12 cellular contexts compared by ENCODE assay signal in the genomic region with DNA sequence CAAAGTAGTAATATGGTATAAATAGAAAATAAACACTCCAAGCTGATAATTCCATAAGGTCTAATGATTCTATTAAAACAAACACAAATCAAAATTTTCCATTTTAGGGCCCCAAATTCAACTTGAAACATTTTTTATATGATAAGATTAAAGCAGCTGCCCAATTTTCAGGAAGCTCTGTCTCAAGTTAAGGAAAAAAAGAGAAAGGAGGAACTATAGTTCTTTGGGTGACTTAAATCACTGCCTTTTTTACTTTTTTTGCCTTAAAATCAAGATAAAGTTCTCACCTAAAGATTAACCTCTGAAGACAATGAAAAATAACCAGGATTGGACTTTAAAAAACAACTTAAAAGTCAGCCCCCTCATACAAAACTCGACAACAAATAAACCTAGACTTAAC.
DNase-seq lines count a peak whose midpoint lies in the region; ATAC-seq and TF ChIP-seq lines count a peak whose summit lies in the region.
"Had no signal": no experiment of that assay in that cellular context is flagged by ENCODE, and none has a peak within 500 bp of the region (broad histone marks: within the 10 kb centered on the region; RNA-seq: fewer than 3 reads in every experiment).

No MANE protein-coding gene starts in this region.

- H2AFZ ChIP-seq in hepatocyte = no peak overlapping the region

- no peaks in the 10 kb centered on the region for H3K4me1 ChIP-seq in hepatocyte (ENCODE audit: insufficient read depth)
- H3K4me1 ChIP-seq in suprapubic skin = peaks cover 18% of the 10 kb centered on the region

- H3K4me2 ChIP-seq in hepatocyte = peak overlapping the region; percentile 89

- WGBS in hepatocyte (ENCODE audit: low lambda C conversion rate, missing lambda C conversion rate) = 41% methylated on average over 1 of the region's 1 CpG
- WGBS in suprapubic skin = 63% methylated on average over 1 of the region's 1 CpG

- H3K9me3 Mint-ChIP-seq in activated naive CD4-positive, alpha-beta T cell treated with anti-CD3 and anti-CD28 coated beads, Interleukin-2, amount 50 U/mL, for 24 hours = no peaks in the 10 kb centered on the region
- H3K9me3 Mint-ChIP-seq in activated naive CD4-positive, alpha-beta T cell treated with anti-CD3 and anti-CD28 coated beads, Interleukin-2, amount 50 U/mL, for 72 hours = no peaks in the 10 kb centered on the region
- no peaks in the 10 kb centered on the region for H3K9me3 Mint-ChIP-seq in activated naive CD8-positive, alpha-beta T cell (ENCODE audit: low read depth)
- H3K9me3 Mint-ChIP-seq: stimulated activated naive B cell treated with anti-CD40 and anti-IgM and Interleukin-4, amounts not matched to agents 10 μg/mL and 1 μg/mL and 100 μg/mL, for 72 hours had no signal

- peaks cover 37% of the 10 kb centered on the region for H3K79me2 ChIP-seq in hepatocyte

- no peak for TF ChIP-seq EP300 in suprapubic skin (IDR thresholded peaks at IDR 0.05)

- H3K4me3 ChIP-seq in hepatocyte (peak overlapping the region; percentile 83), suprapubic skin (peak overlapping the region; percentile 74)

- peak overlapping the region; percentile 90 for H3K4me3 Mint-ChIP-seq in activated naive CD4-positive, alpha-beta T cell treated with anti-CD3 and anti-CD28 coated beads, Interleukin-2, amount 50 U/mL, for 24 hours
- peak overlapping the region; percentile 97 for H3K4me3 Mint-ChIP-seq in activated naive CD8-positive, alpha-beta T cell

- peaks cover 17% of the 10 kb centered on the region for H3K36me3 Mint-ChIP-seq in activated naive CD4-positive, alpha-beta T cell treated with anti-CD3 and anti-CD28 coated beads, Interleukin-2, amount 50 U/mL, for 24 hours
- H3K36me3 Mint-ChIP-seq in activated naive CD4-positive, alpha-beta T cell treated with anti-CD3 and anti-CD28 coated beads, Interleukin-2, amount 50 U/mL, for 72 hours = peaks cover 7% of the 10 kb centered on the region in 2 donors
- H3K36me3 Mint-ChIP-seq in activated naive CD8-positive, alpha-beta T cell = peaks cover 5% of the 10 kb centered on the region
- H3K36me3 Mint-ChIP-seq: stimulated activated naive B cell treated with anti-CD40 and anti-IgM and Interleukin-4, amounts not matched to agents 10 μg/mL and 1 μg/mL and 100 μg/mL, for 72 hours had no signal

- peaks cover 44% of the 10 kb centered on the region for H3K4me1 Mint-ChIP-seq in activated naive CD4-positive, alpha-beta T cell treated with anti-CD3 and anti-CD28 coated beads, Interleukin-2, amount 50 U/mL, for 24 hours
- H3K4me1 Mint-ChIP-seq in activated naive CD8-positive, alpha-beta T cell (ENCODE audit: low read depth) = peaks cover 41% of the 10 kb centered on the region

- no peak for ATAC-seq in activated naive CD4-positive, alpha-beta T cell treated with anti-CD3 and anti-CD28 coated beads, Interleukin-2, amount 50 U/mL, for 72 hours
- ATAC-seq in GM19351 (IDR thresholded peaks at IDR 0.05; ENCODE audit: unreplicated experiment) = no peak
- ATAC-seq: gastrocnemius medialis; stimulated activated naive B cell treated with anti-CD40 and anti-IgM and Interleukin-4, amounts not matched to agents 10 μg/mL and 1 μg/mL and 100 μg/mL, for 72 hours had no signal

- peaks cover 13% of the 10 kb centered on the region for H3K27me3 ChIP-seq in hepatocyte
- peaks cover 59% of the 10 kb centered on the region for H3K27me3 ChIP-seq in suprapubic skin

- no peaks in the 10 kb centered on the region for H3K36me3 ChIP-seq in hepatocyte (replicated peaks; ENCODE audit: insufficient read depth, low read depth)
- H3K36me3 ChIP-seq in suprapubic skin = no peaks in the 10 kb centered on the region
- H3K36me3 ChIP-seq: gastrocnemius medialis had no signal

- TF ChIP-seq CTCF in hepatocyte (IDR thresholded peaks at IDR 0.05; ENCODE audit: poor library complexity) (no peak), suprapubic skin (IDR thresholded peaks at IDR 0.05) (no peak)

- H3K9me2 ChIP-seq in hepatocyte (replicated peaks; ENCODE audit: insufficient read depth) = no peaks in the 10 kb centered on the region

- no peaks in the 10 kb centered on the region for H4K20me1 ChIP-seq in hepatocyte (ENCODE audit: insufficient read depth, poor library complexity, severe bottlenecking)

- no peak for TF ChIP-seq POLR2A in suprapubic skin (IDR thresholded peaks at IDR 0.05)

- no peak for DNase-seq in activated naive CD4-positive, alpha-beta T cell treated with anti-CD3 and anti-CD28 coated beads, Interleukin-2, amount 50 U/mL, for 72 hours (ENCODE audit: low spot score in 2 of 2)
- DNase-seq in hepatocyte (ENCODE audit: low spot score) (no peak), suprapubic skin (ENCODE audit: low spot score in 2 of 2) (no peak), A172 (ENCODE audit: low spot score) (no peak)
- DNase-seq in activated CD4-positive, alpha-beta T cell treated with anti-CD3 and anti-CD28 coated beads for 1 hour = no peak
- DNase-seq: gastrocnemius medialis; NCI-H1694 treated with DMSO at 0.1 percent for 48 hours; stimulated activated naive B cell treated with anti-CD40 and anti-IgM and Interleukin-4, amounts not matched to agents 10 μg/mL and 1 μg/mL and 100 μg/mL, for 72 hours had no signal

- H3K27ac Mint-ChIP-seq in activated naive CD4-positive, alpha-beta T cell treated with anti-CD3 and anti-CD28 coated beads, Interleukin-2, amount 50 U/mL, for 24 hours = peak overlapping the region; percentile 96
- H3K27ac Mint-ChIP-seq in activated naive CD4-positive, alpha-beta T cell treated with anti-CD3 and anti-CD28 coated beads, Interleukin-2, amount 50 U/mL, for 72 hours = peak overlapping the region in 1 of 2 donors; percentile 84
- peak overlapping the region; percentile 92 for H3K27ac Mint-ChIP-seq in activated naive CD8-positive, alpha-beta T cell
- H3K27ac Mint-ChIP-seq: stimulated activated naive B cell treated with anti-CD40 and anti-IgM and Interleukin-4, amounts not matched to agents 10 μg/mL and 1 μg/mL and 100 μg/mL, for 72 hours had no signal

- no peaks in the 10 kb centered on the region for H3K9me3 ChIP-seq in hepatocyte (ENCODE audit: low read depth)
- no peaks in the 10 kb centered on the region for H3K9me3 ChIP-seq in suprapubic skin
- H3K9me3 ChIP-seq: gastrocnemius medialis had no signal

- H3K27me3 Mint-ChIP-seq in activated naive CD4-positive, alpha-beta T cell treated with anti-CD3 and anti-CD28 coated beads, Interleukin-2, amount 50 U/mL, for 24 hours = peaks cover 3% of the 10 kb centered on the region
- H3K27me3 Mint-ChIP-seq in activated naive CD8-positive, alpha-beta T cell = peaks cover 7% of the 10 kb centered on the region

- no peak overlapping the region for H3K27ac ChIP-seq in hepatocyte
- no peak overlapping the region for H3K27ac ChIP-seq in suprapubic skin
- H3K27ac ChIP-seq: C4-2B, gastrocnemius medialis had no signal
